1 cellular context compared by ENCODE assay signal in the genomic region with DNA sequence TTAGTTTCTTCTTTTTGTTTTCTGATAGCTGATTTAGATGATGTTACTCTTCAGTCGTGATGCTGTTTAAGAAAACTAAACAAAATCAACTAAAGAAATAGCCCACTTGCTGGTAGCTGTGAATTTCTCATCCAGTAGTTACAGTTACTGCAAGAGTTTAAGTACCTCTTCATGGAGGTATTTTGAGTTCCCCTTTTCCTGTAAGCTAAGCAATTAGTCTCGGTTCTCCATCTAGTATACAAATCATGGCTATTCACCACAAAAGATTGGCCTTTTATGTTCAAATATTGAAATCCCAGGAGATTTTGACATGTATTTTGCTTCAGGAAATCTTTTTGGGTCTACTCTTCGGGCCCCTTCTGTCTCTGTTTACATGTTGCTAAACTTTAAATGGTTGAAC.
TF ChIP-seq lines count a peak whose summit lies in the region.

No MANE protein-coding gene starts in this region.

TF ChIP-seq in K562, 482 proteins besides CTCF, POLR2A, EP300 and RAD21 (continued from another document):
- TF ChIP-seq CREB3 (tag; conservative IDR thresholded peaks at IDR 0.05; ENCODE audit: low read depth) (no peak), NFRKB (IDR thresholded peaks at IDR 0.05; ENCODE audit: low read depth) (no peak), ZNF354B (CRISPR knock-in tag; IDR thresholded peaks at IDR 0.05) (no peak), ZNF212 (CRISPR knock-in tag; IDR thresholded peaks at IDR 0.05) (no peak), HNRNPLL (IDR thresholded peaks at IDR 0.05; ENCODE audit: low read depth, low read length, poor library complexity, severe bottlenecking) (no peak), MLX (CRISPR knock-in tag; conservative IDR thresholded peaks at IDR 0.05) (no peak), BHLHE40 (IDR thresholded peaks at IDR 0.05; ENCODE audit: low read length) (no peak), RBFOX2 (IDR thresholded peaks at IDR 0.05; ENCODE audit: low read depth, low read length) (no peak), JUNB (CRISPR knock-in tag; conservative IDR thresholded peaks at IDR 0.05) (no peak)
TF ChIP-seq in K562: peak in this region for 0.
